In the genomic region with DNA sequence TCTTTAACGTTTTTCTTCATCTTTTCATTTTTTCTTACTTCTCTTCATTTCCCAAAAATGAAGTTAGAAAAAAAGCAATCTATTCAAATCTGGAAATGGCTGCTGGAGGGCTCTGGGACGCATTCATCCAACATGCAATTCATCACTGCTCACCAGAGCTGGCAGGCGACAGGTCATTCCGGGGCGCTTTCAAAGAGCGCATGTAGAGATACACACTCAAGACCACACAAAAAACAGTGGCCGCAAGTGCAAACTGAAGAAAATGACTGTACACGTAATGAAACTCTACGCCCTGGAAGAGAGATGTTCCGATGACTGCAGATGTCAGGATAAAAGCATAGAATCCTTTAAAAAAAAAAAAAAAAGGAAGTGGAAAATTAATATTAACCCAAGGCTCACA, we compare ENCODE assay signal across 15 cellular contexts. TPM values are rescaled to one million over a fixed set of nuclear protein-coding genes. Genes with fewer than 3 reads are reported as not detected.
DNase-seq lines count a peak whose midpoint lies in the region; ATAC-seq and TF ChIP-seq lines count a peak whose summit lies in the region.
"Had no signal": no experiment of that assay in that cellular context is flagged by ENCODE, and none has a peak within 500 bp of the region (broad histone marks: within the 10 kb centered on the region; RNA-seq: fewer than 3 reads in every experiment).

No MANE protein-coding gene starts in this region.

- intact Hi-C loops in body of pancreas (cut with DNase I) = no loop called here

- peaks cover 43% of the 10 kb centered on the region for H3K4me1 Mint-ChIP-seq in progenitor cell of endocrine pancreas (ENCODE audit: low read depth)

- no peaks in the 10 kb centered on the region for H3K9me3 Mint-ChIP-seq in progenitor cell of endocrine pancreas (ENCODE audit: low read depth)
- H3K9me3 Mint-ChIP-seq: CD14-positive monocyte; CD8-positive, alpha-beta T cell; HFFc6 had no signal

- TF ChIP-seq RAD21 in liver (IDR thresholded peaks at IDR 0.05) = no peak

- ATAC-seq in body of pancreas (peak; percentile 13), HG03039 (IDR thresholded peaks at IDR 0.05; ENCODE audit: unreplicated experiment) (no peak)
- ATAC-seq: CD8-positive, alpha-beta T cell had no signal

- H3K4me1 ChIP-seq in body of pancreas (peaks cover 46% of the 10 kb centered on the region), liver (ENCODE audit: control insufficient read depth in 4 of 4, insufficient read depth in 4 of 4, low read length in 3 of 4) (peaks cover 7 to 20% (median 13%) of the 10 kb centered on the region in 4 donors)
- H3K4me1 ChIP-seq: HAP-1 had no signal

- H3K9me3 ChIP-seq in body of pancreas = no peaks in the 10 kb centered on the region
- no peaks in the 10 kb centered on the region for H3K9me3 ChIP-seq in liver (ENCODE audit: control insufficient read depth in 4 of 4, low read length in 3 of 4)
- H3K9me3 ChIP-seq: BE2C, Caco-2, HAP-1 had no signal

- WGBS in body of pancreas, 2 donors = 18 to 35% methylated on average over 10 of the region's 10 CpGs
- WGBS in liver = 52% methylated on average over 10 of the region's 10 CpGs

- no peak overlapping the region for H3K4me3 Mint-ChIP-seq in progenitor cell of endocrine pancreas (ENCODE audit: low read depth)
- H3K4me3 Mint-ChIP-seq: CD14-positive monocyte; CD8-positive, alpha-beta T cell; HFFc6 had no signal

- H3K27ac Mint-ChIP-seq in progenitor cell of endocrine pancreas = peak overlapping the region; percentile 83
- H3K27ac Mint-ChIP-seq: CD8-positive, alpha-beta T cell; HFFc6 had no signal

- TF ChIP-seq POLR2A in body of pancreas (IDR thresholded peaks at IDR 0.05) = no peak

- H3K36me3 Mint-ChIP-seq in progenitor cell of endocrine pancreas (ENCODE audit: insufficient read depth) = peaks cover 45% of the 10 kb centered on the region

- H3K4me3 ChIP-seq in body of pancreas (no peak overlapping the region), liver (ENCODE audit: low read depth in 1 of 3, low read length in 3 of 3) (no peak overlapping the region)
- H3K4me3 ChIP-seq: HAP-1 had no signal

- H3K27ac ChIP-seq in C4-2B = peak overlapping the region; percentile 13; the same call in 1 of the 2 replicates
- peak overlapping the region; percentile 21 to 83 (median 76) for H3K27ac ChIP-seq in body of pancreas
- H3K27ac ChIP-seq in liver (ENCODE audit: low read depth in 1 of 2, low read length in 2 of 2) = peak overlapping the region; percentile 57 to 73
- no peak overlapping the region for H3K27ac ChIP-seq in substantia nigra (ENCODE audit: low read depth, low read length, poor library complexity, severe bottlenecking)

- no peak for TF ChIP-seq CTCF in C4-2B (conservative IDR thresholded peaks at IDR 0.05)
- TF ChIP-seq CTCF in body of pancreas (IDR thresholded peaks at IDR 0.05) = no peak
- TF ChIP-seq CTCF in liver (IDR thresholded peaks at IDR 0.05; ENCODE audit: low read depth, low read length, missing input control) = no peak
- TF ChIP-seq CTCF in progenitor cell of endocrine pancreas (IDR thresholded peaks at IDR 0.05; ENCODE audit: unreplicated experiment) = no peak

- no peaks in the 10 kb centered on the region for H3K27me3 ChIP-seq in body of pancreas
- H3K27me3 ChIP-seq in liver (ENCODE audit: control insufficient read depth in 4 of 4, insufficient read depth in 4 of 4, low read length in 3 of 4) = no peaks in the 10 kb centered on the region
- H3K27me3 ChIP-seq: BE2C had no signal

- peak in 1 of 4 donors; percentile 26 for DNase-seq in body of pancreas
- no peak for DNase-seq in progenitor cell of endocrine pancreas (ENCODE audit: low spot score, unreplicated experiment)
- DNase-seq in substantia nigra (lab: John Stamatoyannopoulos, UW) = no peak
- no peak for DNase-seq in T-helper 2 cell
- DNase-seq: BE2C; CD8-positive, alpha-beta T cell; DND-41; GDM1; HFFc6 had no signal

- H3K36me3 ChIP-seq in body of pancreas (replicated peaks in 1 of 2; ENCODE audit: insufficient read depth in 1 of 2, low read depth in 2 of 2) = peaks cover 0 to 5% of the 10 kb centered on the region in 2 donors
- peaks cover 8 to 32% (median 18%) of the 10 kb centered on the region in 4 donors for H3K36me3 ChIP-seq in liver (ENCODE audit: control insufficient read depth in 4 of 4, insufficient read depth in 3 of 4, low read depth in 1 of 4, low read length in 3 of 4)

- H3K27me3 Mint-ChIP-seq in progenitor cell of endocrine pancreas = no peaks in the 10 kb centered on the region

- H3K9ac ChIP-seq in liver (ENCODE audit: low read depth in 1 of 2, low read length in 2 of 2) = peak overlapping the region in 1 of 2 donors; percentile 56

TF ChIP-seq in liver, 16 proteins besides CTCF, POLR2A, EP300 and RAD21:
- no peak for TF ChIP-seq YY1 (IDR thresholded peaks at IDR 0.05)

RNA-seq across cellular contexts. Expression of a gene that starts 15.5 kb away (rescaled TPM):
- total RNA-seq in body of pancreas (10 to 100 TPM; 15.2 to 26.5 TPM), liver (100 to 1,000 TPM in 1 of 2 donors, 10 to 100 TPM in 1; 28.9 to 201 TPM), progenitor cell of endocrine pancreas (116 and 124 TPM in 2 replicates)
- 10 to 100 TPM; 14.3 to 16.2 TPM for polyA plus RNA-seq in liver
